ENCODE assay signal across 11 cellular contexts in the genomic region with DNA sequence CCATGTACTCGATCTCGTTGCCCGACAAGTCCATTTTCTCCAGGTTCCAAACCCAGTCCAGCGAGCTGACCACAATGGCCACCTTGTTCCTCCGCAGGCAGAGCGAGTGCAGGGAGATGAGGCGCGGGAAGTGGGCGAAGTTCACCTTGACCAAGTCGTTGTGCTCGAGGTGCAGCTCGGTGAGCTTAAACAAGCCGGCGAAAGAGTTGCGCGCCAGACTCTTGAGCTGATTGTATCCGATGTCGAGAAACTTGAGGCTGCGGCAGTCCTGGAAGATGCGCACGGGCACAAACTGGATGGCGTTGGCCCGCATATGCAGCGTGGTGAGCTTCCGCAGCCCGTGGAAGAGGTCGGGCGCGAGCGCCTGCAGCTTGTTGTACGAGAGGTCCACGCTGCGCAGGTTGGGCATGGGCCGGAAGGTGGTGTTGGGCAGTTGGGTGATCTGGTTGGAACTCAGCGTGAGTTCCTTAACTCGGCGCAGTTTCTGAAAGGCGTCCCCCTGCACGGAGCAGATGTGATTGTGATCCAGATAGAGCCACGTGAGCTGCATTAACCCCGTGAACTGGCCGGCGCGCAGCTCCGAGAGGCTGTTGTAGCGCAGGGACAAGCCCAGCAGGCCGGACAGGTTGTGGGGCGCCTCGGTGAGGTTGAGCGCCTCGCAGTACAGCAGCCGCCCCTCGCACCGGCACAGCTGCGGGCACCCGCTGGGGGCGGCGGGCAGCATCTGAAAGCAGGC. TPM values are rescaled to one million over a fixed set of nuclear protein-coding genes. Genes with fewer than 3 reads are reported as not detected.
DNase-seq lines count a peak whose midpoint lies in the region; ATAC-seq and TF ChIP-seq lines count a peak whose summit lies in the region.
"Had no signal": no experiment of that assay in that cellular context is flagged by ENCODE, and none has a peak within 500 bp of the region (broad histone marks: within the 10 kb centered on the region; RNA-seq: fewer than 3 reads in every experiment).

No MANE protein-coding gene starts in this region.

- peaks cover 34% of the 10 kb centered on the region for H3F3A ChIP-seq in neural progenitor cell (ENCODE audit: low read depth)

- H3K79me2 ChIP-seq in neural progenitor cell (ENCODE audit: low read depth), result no peaks in the 10 kb centered on the region

- no peak overlapping the region for H2AFZ ChIP-seq in neural progenitor cell (replicated peaks)

- intact Hi-C loops in cardiac septum (cut with DNase I), result no loop called here
- intact Hi-C loops in right cardiac atrium (cut with DNase I), result no loop called here

- H3K27me3 Mint-ChIP-seq in neural progenitor cell (ENCODE audit: insufficient read depth, low read depth), result peaks cover 26% of the 10 kb centered on the region
- H3K27me3 Mint-ChIP-seq in activated T-helper 17 cell treated with anti-CD3 and anti-CD28 coated beads, Interleukin-2, amount 50 U/mL, for 72 hours, result peaks cover 30% of the 10 kb centered on the region

- H3K36me3 Mint-ChIP-seq in neural progenitor cell, result no peaks in the 10 kb centered on the region
- no peaks in the 10 kb centered on the region for H3K36me3 Mint-ChIP-seq in activated T-helper 17 cell treated with anti-CD3 and anti-CD28 coated beads, Interleukin-2, amount 50 U/mL, for 72 hours (ENCODE audit: low read depth)

- H3K4me3 Mint-ChIP-seq in neural progenitor cell, result peak overlapping the region; percentile 91
- H3K4me3 Mint-ChIP-seq in activated T-helper 17 cell treated with anti-CD3 and anti-CD28 coated beads, Interleukin-2, amount 50 U/mL, for 72 hours, result no peak overlapping the region
- H3K4me3 Mint-ChIP-seq: effector memory CD8-positive, alpha-beta T cell had no signal

- TF ChIP-seq CTCF in cardiac muscle cell (IDR thresholded peaks at IDR 0.05; ENCODE audit: low read depth, low read length) (no peak), neural progenitor cell (IDR thresholded peaks at IDR 0.05) (no peak)

- ATAC-seq in right cardiac atrium (peak; percentile 22 to 51), HG03159 (IDR thresholded peaks at IDR 0.05; ENCODE audit: unreplicated experiment) (no peak), GM21737 (IDR thresholded peaks at IDR 0.05; ENCODE audit: unreplicated experiment) (no peak)
- no peak for ATAC-seq in activated T-helper 17 cell treated with anti-CD3 and anti-CD28 coated beads, Interleukin-2, amount 50 U/mL, for 72 hours (replicated peaks)
- ATAC-seq: effector memory CD8-positive, alpha-beta T cell had no signal

- H3K4me1 ChIP-seq in cardiac muscle cell (ENCODE audit: low read depth) (peaks cover 18% of the 10 kb centered on the region), right cardiac atrium (ENCODE audit: control insufficient read depth, insufficient read depth, low read length) (no peaks in the 10 kb centered on the region), neural progenitor cell (peaks cover 58% of the 10 kb centered on the region)

- H3K4me3 ChIP-seq in cardiac muscle cell (peak overlapping the region; percentile 58), right cardiac atrium (ENCODE audit: low read length) (peak overlapping the region; percentile 12), neural progenitor cell (peak overlapping the region; percentile 71)

- H3K9me3 Mint-ChIP-seq in neural progenitor cell, result peaks cover 2% of the 10 kb centered on the region
- peaks cover 4% of the 10 kb centered on the region for H3K9me3 Mint-ChIP-seq in activated T-helper 17 cell treated with anti-CD3 and anti-CD28 coated beads, Interleukin-2, amount 50 U/mL, for 72 hours

- H3K9me3 ChIP-seq in cardiac muscle cell (ENCODE audit: low read depth), result no peaks in the 10 kb centered on the region
- no peaks in the 10 kb centered on the region for H3K9me3 ChIP-seq in right cardiac atrium (ENCODE audit: control insufficient read depth, low read length)
- no peaks in the 10 kb centered on the region for H3K9me3 ChIP-seq in neural progenitor cell (ENCODE audit: low read depth)

- H3K4me1 Mint-ChIP-seq in neural progenitor cell, result peaks cover 57% of the 10 kb centered on the region
- no peaks in the 10 kb centered on the region for H3K4me1 Mint-ChIP-seq in activated T-helper 17 cell treated with anti-CD3 and anti-CD28 coated beads, Interleukin-2, amount 50 U/mL, for 72 hours

- H3K27ac ChIP-seq in cardiac muscle cell (no peak overlapping the region), right cardiac atrium (ENCODE audit: low read length) (no peak overlapping the region), neural progenitor cell (no peak overlapping the region)

- H3K27me3 ChIP-seq in cardiac muscle cell, result peaks cover 13% of the 10 kb centered on the region
- peaks cover 2% of the 10 kb centered on the region for H3K27me3 ChIP-seq in right cardiac atrium (ENCODE audit: control insufficient read depth, insufficient read depth)
- peaks cover 56% of the 10 kb centered on the region for H3K27me3 ChIP-seq in neural progenitor cell

- DNase-seq in cardiac muscle cell (ENCODE audit: low read depth in 1 of 2, low spot score in 1 of 2) (peak in 1 of 2 donors; percentile 47), cardiac septum (ENCODE audit: low spot score) (no peak), right cardiac atrium (peak in 2 of 3 donors; percentile 43 to 47), neural progenitor cell (ENCODE audit: low spot score) (peak; percentile 64), 8988T (no peak)
- DNase-seq: effector memory CD8-positive, alpha-beta T cell; Kasumi-1 had no signal

- peak overlapping the region; percentile 98 for H3K4me2 ChIP-seq in neural progenitor cell

- 2% methylated on average over 58 of the region's 58 CpGs for WGBS in right cardiac atrium

- H3K9ac ChIP-seq in neural progenitor cell, result no peak overlapping the region

- no peaks in the 10 kb centered on the region for H3K36me3 ChIP-seq in cardiac muscle cell
- H3K36me3 ChIP-seq in neural progenitor cell, result no peaks in the 10 kb centered on the region

- H4K20me1 ChIP-seq in neural progenitor cell (ENCODE audit: low read depth), result peaks cover 18% of the 10 kb centered on the region

- H3K27ac Mint-ChIP-seq in neural progenitor cell, result no peak overlapping the region
- no peak overlapping the region for H3K27ac Mint-ChIP-seq in activated T-helper 17 cell treated with anti-CD3 and anti-CD28 coated beads, Interleukin-2, amount 50 U/mL, for 72 hours
- H3K27ac Mint-ChIP-seq: effector memory CD8-positive, alpha-beta T cell had no signal

RNA-seq across cellular contexts. Expression of a gene that starts 1.4 kb away (rescaled TPM):
- total RNA-seq in cardiac muscle cell, result 17.4 and 18.0 TPM in 2 replicates
- polyA plus RNA-seq in cardiac muscle cell, result 7.7 and 12.6 TPM in 2 replicates
- total RNA-seq in cardiac septum, result 0.32 TPM
- total RNA-seq in right cardiac atrium, result under 1 TPM; 0.68 to 0.97 (median 0.84) TPM
- polyA plus RNA-seq in right cardiac atrium, result 0.72 TPM
- total RNA-seq in neural progenitor cell (ENCODE audit: low replicate concordance), result 0.84 TPM in 1 of 2 replicates, not detected in the other
- not detected for total RNA-seq in activated T-helper 17 cell treated with anti-CD3 and anti-CD28 coated beads, Interleukin-2, amount 50 U/mL, for 72 hours
- total RNA-seq: T-helper 2 cell treated with Interferon-gamma antibody and Interleukin-4, amounts not matched to agents 100 ng/mL and 5 ng/mL, for 36 hours had no signal

Comparison
In these comparisons a context has a peak if more than half of its experiments do, and no peak if none do; other contexts are left out.
1. DNase-seq: peak in right cardiac atrium (2 of 3) and neural progenitor cell (single experiment); none in cardiac septum (single experiment) and 8988T (single experiment).
2. H3K4me3 ChIP-seq: peak in every context shown above with its lines; median percentile 71 in neural progenitor cell; 58 in cardiac muscle cell; 12 in right cardiac atrium.
3. ATAC-seq: peak in right cardiac atrium (2 of 2); none in HG03159 (single experiment), activated T-helper 17 cell treated with anti-CD3 and anti-CD28 coated beads, Interleukin-2, amount 50 U/mL, for 72 hours (single experiment) and GM21737 (single experiment).